Comparison of ENCODE assay signal across 25 cellular contexts in genomic region chr2:16881122-16881521, GRCh38.
"Had no signal": no experiment of that assay in that cellular context is flagged by ENCODE, and none has a peak within 500 bp of the region (broad histone marks: within the 10 kb centered on the region; RNA-seq: fewer than 3 reads in every experiment).

No MANE protein-coding gene starts in this region.

- H3K27me3 ChIP-seq: neural progenitor cell, neutrophil, right atrium auricular region, right lobe of liver, tibial nerve, uterus had no signal

- H3K9me3 ChIP-seq: left ventricle myocardium inferior, neutrophil, right atrium auricular region, right lobe of liver, tibial nerve, uterus had no signal

- ATAC-seq: natural killer cell; right lobe of liver; stimulated activated memory B cell treated with anti-CD40 and anti-IgM and Interleukin-4, amounts not matched to agents 10 μg/mL and 1 μg/mL and 100 μg/mL, for 72 hours; stimulated activated naive CD8-positive, alpha-beta T cell treated with anti-CD3 and anti-CD28 coated beads, Interleukin-15, amount 100 ng/mL, for 72 hours had no signal

- H3K36me3 ChIP-seq: left ventricle myocardium inferior, neural progenitor cell, neutrophil, right atrium auricular region, right lobe of liver, tibial nerve, uterus had no signal

- H3K27ac ChIP-seq: left ventricle myocardium inferior, neural progenitor cell, neutrophil, right atrium auricular region, right lobe of liver, tibial nerve, uterus had no signal

- H3K4me1 ChIP-seq: left ventricle myocardium inferior, neural progenitor cell, right atrium auricular region, right lobe of liver, tibial nerve, uterus had no signal

- DNase-seq: hypothalamus; immature natural killer cell; kidney; left ventricle myocardium inferior; mesendoderm; naive B cell; natural killer cell; nephron progenitor cell; occipital lobe; right lobe of liver; stimulated activated CD4-positive, alpha-beta T cell treated with anti-CD3 and anti-CD28 coated beads, Interleukin-1b, Interleukin-23, amount 100 ng/mL, for 48 hours; stimulated activated CD4-positive, alpha-beta T cell treated with anti-CD3 and anti-CD28 coated beads, Interleukin-2, amount 100 ng/mL, for 48 hours; stimulated activated CD4-positive, alpha-beta T cell treated with anti-CD3 and anti-CD28 coated beads, Interleukin-4, amount 100 ng/mL, for 4 hours; stimulated activated CD8-positive, alpha-beta memory T cell treated with anti-CD3 and anti-CD28 coated beads, Interleukin-4, amount 100 ng/mL, for 48 hours; stimulated activated naive CD4-positive, alpha-beta T cell treated with Interleukin-2 at 50 U/mL for 16 hours; stimulated activated naive CD8-positive, alpha-beta T cell treated with anti-CD3 and anti-CD28 coated beads, Interleukin-15, amount 100 ng/mL, for 72 hours; substantia nigra; uterus had no signal

- H3K4me3 ChIP-seq: left ventricle myocardium inferior, lung, neural progenitor cell, right atrium auricular region, right lobe of liver, smooth muscle cell, tibial nerve, uterus had no signal
